9 cellular contexts compared by ENCODE assay signal in the genomic region with DNA sequence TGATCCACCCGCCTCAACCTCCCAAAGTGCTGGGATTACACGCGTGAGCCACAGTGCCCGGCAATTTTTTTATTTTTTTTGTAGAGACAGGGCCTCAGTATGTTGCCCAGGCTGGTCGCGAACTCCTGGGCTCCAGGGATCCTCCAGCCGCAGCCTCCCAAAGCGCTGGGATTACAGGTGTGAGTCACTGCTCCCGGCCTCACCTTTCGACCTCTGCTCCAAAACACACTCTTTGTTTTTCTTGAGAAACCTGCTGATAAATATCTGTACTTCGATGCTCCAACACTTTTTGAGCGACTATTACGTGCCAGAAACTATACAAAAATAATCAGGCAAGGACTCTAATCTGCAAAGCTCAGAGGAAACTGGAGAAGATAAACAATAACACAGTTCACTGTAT. TPM values are rescaled to one million over a fixed set of nuclear protein-coding genes. Genes with fewer than 3 reads are reported as not detected.
DNase-seq lines count a peak whose midpoint lies in the region; ATAC-seq, FAIRE-seq and TF ChIP-seq lines count a peak whose summit lies in the region.
"Had no signal": no experiment of that assay in that cellular context is flagged by ENCODE, and none has a peak within 500 bp of the region (broad histone marks: within the 10 kb centered on the region; RNA-seq: fewer than 3 reads in every experiment).

No MANE protein-coding gene starts in this region.

- peaks cover 0 to 2% of the 10 kb centered on the region in 2 donors for H3K4me1 ChIP-seq in kidney (ENCODE audit: control insufficient read depth in 1 of 2, insufficient read depth in 1 of 2, low read depth in 1 of 2, low read length in 2 of 2)
- peaks cover 20% of the 10 kb centered on the region for H3K4me1 ChIP-seq in suprapubic skin

- no peak for FAIRE-seq in kidney (lab: Jason Lieb, UNC)

- no peak for ATAC-seq in activated T-cell treated with anti-CD3 and anti-CD28 coated beads, Interleukin-2, amount 50 U/mL, for 4 hours
- ATAC-seq in HG03095 (IDR thresholded peaks at IDR 0.05; ENCODE audit: unreplicated experiment) (no peak), GM21526 (IDR thresholded peaks at IDR 0.05; ENCODE audit: low FRiP score, unreplicated experiment) (no peak)

- no peaks in the 10 kb centered on the region for H3K9me3 Mint-ChIP-seq in activated T-cell treated with anti-CD3 and anti-CD28 coated beads, Interleukin-2, amount 50 U/mL, for 4 hours
- H3K9me3 Mint-ChIP-seq in activated T-helper 1 cell treated with anti-CD3 and anti-CD28 coated beads, Interleukin-12 subunit alpha, Interleukin-12 subunit beta, Interleukin-2, Interleukin-4 antibody, amounts not matched to agents 30 ng/mL and 10 ng/mL and 1 ng/mL, durations not matched to agents 14 hours and 24 hours and 36 hours, result no peaks in the 10 kb centered on the region

- no peaks in the 10 kb centered on the region for H3K27me3 Mint-ChIP-seq in activated T-cell treated with anti-CD3 and anti-CD28 coated beads, Interleukin-2, amount 50 U/mL, for 4 hours (ENCODE audit: low read depth)
- no peaks in the 10 kb centered on the region for H3K27me3 Mint-ChIP-seq in activated T-helper 1 cell treated with anti-CD3 and anti-CD28 coated beads, Interleukin-12 subunit alpha, Interleukin-12 subunit beta, Interleukin-2, Interleukin-4 antibody, amounts not matched to agents 30 ng/mL and 10 ng/mL and 1 ng/mL, durations not matched to agents 14 hours and 24 hours and 36 hours (ENCODE audit: insufficient read depth)

- H3K4me3 Mint-ChIP-seq in activated T-cell treated with anti-CD3 and anti-CD28 coated beads, Interleukin-2, amount 50 U/mL, for 4 hours, result peak overlapping the region; percentile 98
- peak overlapping the region; percentile 99 for H3K4me3 Mint-ChIP-seq in activated T-helper 1 cell treated with anti-CD3 and anti-CD28 coated beads, Interleukin-12 subunit alpha, Interleukin-12 subunit beta, Interleukin-2, Interleukin-4 antibody, amounts not matched to agents 30 ng/mL and 10 ng/mL and 1 ng/mL, durations not matched to agents 14 hours and 24 hours and 36 hours

- peak overlapping the region in 1 of 2 donors; percentile 86 for H3K9ac ChIP-seq in kidney (ENCODE audit: low read length in 2 of 2)

- H3K27ac ChIP-seq in kidney (ENCODE audit: low read depth in 2 of 2, low read length in 2 of 2) (no peak overlapping the region), suprapubic skin (no peak overlapping the region)

- H3K36me3 ChIP-seq in kidney (ENCODE audit: control insufficient read depth in 1 of 2, insufficient read depth in 2 of 2, low read length in 2 of 2) (peaks cover 2 to 8% of the 10 kb centered on the region in 2 donors), suprapubic skin (peaks cover 23% of the 10 kb centered on the region)

- no peak overlapping the region for H3K27ac Mint-ChIP-seq in activated T-helper 1 cell treated with anti-CD3 and anti-CD28 coated beads, Interleukin-12 subunit alpha, Interleukin-12 subunit beta, Interleukin-2, Interleukin-4 antibody, amounts not matched to agents 30 ng/mL and 10 ng/mL and 1 ng/mL, durations not matched to agents 14 hours and 24 hours and 36 hours

- H3K4me1 Mint-ChIP-seq in activated T-cell treated with anti-CD3 and anti-CD28 coated beads, Interleukin-2, amount 50 U/mL, for 4 hours (ENCODE audit: low read depth), result peaks cover 25% of the 10 kb centered on the region
- peaks cover 25% of the 10 kb centered on the region for H3K4me1 Mint-ChIP-seq in activated T-helper 1 cell treated with anti-CD3 and anti-CD28 coated beads, Interleukin-12 subunit alpha, Interleukin-12 subunit beta, Interleukin-2, Interleukin-4 antibody, amounts not matched to agents 30 ng/mL and 10 ng/mL and 1 ng/mL, durations not matched to agents 14 hours and 24 hours and 36 hours (ENCODE audit: low read depth)

- no peaks in the 10 kb centered on the region for H3K27me3 ChIP-seq in suprapubic skin

- H3K9me3 ChIP-seq in kidney (ENCODE audit: control insufficient read depth in 1 of 2, low read length in 2 of 2) (no peaks in the 10 kb centered on the region), suprapubic skin (no peaks in the 10 kb centered on the region)

- intact Hi-C loops in activated T-helper 1 cell treated with anti-CD3 and anti-CD28 coated beads, Interleukin-12 subunit alpha, Interleukin-12 subunit beta, Interleukin-2, Interleukin-4 antibody, amounts not matched to agents 30 ng/mL and 10 ng/mL and 1 ng/mL, durations not matched to agents 14 hours and 24 hours and 36 hours (cut with micrococcal nuclease), result no loop called here
- intact Hi-C loops in kidney (cut with DNase I), result no loop called here

- no peak for TF ChIP-seq EP300 in suprapubic skin (IDR thresholded peaks at IDR 0.05)

- no peak for TF ChIP-seq POLR2A in suprapubic skin (IDR thresholded peaks at IDR 0.05)

- peaks cover 15% of the 10 kb centered on the region for H3K36me3 Mint-ChIP-seq in activated T-cell treated with anti-CD3 and anti-CD28 coated beads, Interleukin-2, amount 50 U/mL, for 4 hours (ENCODE audit: insufficient read depth)
- H3K36me3 Mint-ChIP-seq in activated T-helper 1 cell treated with anti-CD3 and anti-CD28 coated beads, Interleukin-12 subunit alpha, Interleukin-12 subunit beta, Interleukin-2, Interleukin-4 antibody, amounts not matched to agents 30 ng/mL and 10 ng/mL and 1 ng/mL, durations not matched to agents 14 hours and 24 hours and 36 hours (ENCODE audit: low read depth), result peaks cover 14% of the 10 kb centered on the region

- DNase-seq in activated T-cell treated with anti-CD3 and anti-CD28 coated beads, Interleukin-2, amount 50 U/mL, for 4 hours, result no peak
- no peak for DNase-seq in activated T-cell treated with anti-CD3 and anti-CD28 coated beads, Interleukin-2, amount 50 U/mL, for 1 hour
- DNase-seq in activated T-helper 1 cell treated with anti-CD3 and anti-CD28 coated beads, Interleukin-12 subunit alpha, Interleukin-12 subunit beta, Interleukin-2, Interleukin-4 antibody, amounts not matched to agents 30 ng/mL and 10 ng/mL and 1 ng/mL, durations not matched to agents 14 hours and 24 hours and 36 hours (ENCODE audit: low spot score), result no peak
- DNase-seq in kidney, result no peak
- peak in 1 of 2 donors; percentile 57 for DNase-seq in suprapubic skin (ENCODE audit: low spot score in 2 of 2)
- no peak for DNase-seq in T1000 (lab: John Stamatoyannopoulos, UW)
- DNase-seq: activated CD8-positive, alpha-beta memory T cell treated with anti-CD3 and anti-CD28 coated beads, Interleukin-2, amount 50 U/mL, for 4 hours had no signal

- H3K4me3 ChIP-seq in kidney (ENCODE audit: low read length in 2 of 2), result peak overlapping the region; percentile 84 to 85
- peak overlapping the region; percentile 86 for H3K4me3 ChIP-seq in suprapubic skin

- WGBS in suprapubic skin, result 88% methylated on average over 13 of the region's 13 CpGs

- TF ChIP-seq CTCF in kidney (IDR thresholded peaks at IDR 0.05; ENCODE audit: borderline replicate concordance, extremely low read depth, insufficient read depth), result no peak
- TF ChIP-seq CTCF in suprapubic skin (IDR thresholded peaks at IDR 0.05), result no peak

RNA-seq across cellular contexts. Expression of gene MED1, which starts 1.0 kb away (rescaled TPM):
- total RNA-seq in activated T-cell treated with anti-CD3 and anti-CD28 coated beads, Interleukin-2, amount 50 U/mL, for 4 hours, result 10 to 100 TPM; 78.5 to 82.0 (median 79.0) TPM
- total RNA-seq in activated T-helper 1 cell treated with anti-CD3 and anti-CD28 coated beads, Interleukin-12 subunit alpha, Interleukin-12 subunit beta, Interleukin-2, Interleukin-4 antibody, amounts not matched to agents 30 ng/mL and 10 ng/mL and 1 ng/mL, durations not matched to agents 14 hours and 24 hours and 36 hours, result 72.0 and 73.4 TPM in 2 replicates
- total RNA-seq in kidney (34.6 TPM), suprapubic skin (10 to 100 TPM; 26.8 to 32.4 (median 29.8) TPM)
- polyA plus RNA-seq in kidney (ENCODE audit: insufficient read depth, low read depth, low replicate concordance), result 7.1 TPM

RNA-seq across cellular contexts. Expression of gene CDK12, which starts 11.2 kb away (rescaled TPM):
- 10 to 100 TPM; 94.8 to 99.7 (median 97.7) TPM for total RNA-seq in activated T-cell treated with anti-CD3 and anti-CD28 coated beads, Interleukin-2, amount 50 U/mL, for 4 hours
- 97.4 and 99.5 TPM in 2 replicates for total RNA-seq in activated T-helper 1 cell treated with anti-CD3 and anti-CD28 coated beads, Interleukin-12 subunit alpha, Interleukin-12 subunit beta, Interleukin-2, Interleukin-4 antibody, amounts not matched to agents 30 ng/mL and 10 ng/mL and 1 ng/mL, durations not matched to agents 14 hours and 24 hours and 36 hours
- 55.3 TPM for total RNA-seq in kidney
- polyA plus RNA-seq in kidney (ENCODE audit: insufficient read depth, low read depth, low replicate concordance), result 5.6 TPM
- 10 to 100 TPM; 50.7 to 97.9 (median 54.4) TPM for total RNA-seq in suprapubic skin

RNA-seq across cellular contexts. Expression of gene FBXL20, which starts 48.6 kb away (rescaled TPM):
- 10 to 100 TPM; 19.4 to 21.6 (median 20.9) TPM for total RNA-seq in activated T-cell treated with anti-CD3 and anti-CD28 coated beads, Interleukin-2, amount 50 U/mL, for 4 hours
- 20.1 and 25.6 TPM in 2 replicates for total RNA-seq in activated T-helper 1 cell treated with anti-CD3 and anti-CD28 coated beads, Interleukin-12 subunit alpha, Interleukin-12 subunit beta, Interleukin-2, Interleukin-4 antibody, amounts not matched to agents 30 ng/mL and 10 ng/mL and 1 ng/mL, durations not matched to agents 14 hours and 24 hours and 36 hours
- total RNA-seq in kidney (16.1 TPM), suprapubic skin (10 to 100 TPM; 21.0 to 40.7 (median 26.4) TPM)
- 3.2 TPM for polyA plus RNA-seq in kidney (ENCODE audit: insufficient read depth, low read depth, low replicate concordance)
